10 cellular contexts compared by ENCODE assay signal in the genomic region with DNA sequence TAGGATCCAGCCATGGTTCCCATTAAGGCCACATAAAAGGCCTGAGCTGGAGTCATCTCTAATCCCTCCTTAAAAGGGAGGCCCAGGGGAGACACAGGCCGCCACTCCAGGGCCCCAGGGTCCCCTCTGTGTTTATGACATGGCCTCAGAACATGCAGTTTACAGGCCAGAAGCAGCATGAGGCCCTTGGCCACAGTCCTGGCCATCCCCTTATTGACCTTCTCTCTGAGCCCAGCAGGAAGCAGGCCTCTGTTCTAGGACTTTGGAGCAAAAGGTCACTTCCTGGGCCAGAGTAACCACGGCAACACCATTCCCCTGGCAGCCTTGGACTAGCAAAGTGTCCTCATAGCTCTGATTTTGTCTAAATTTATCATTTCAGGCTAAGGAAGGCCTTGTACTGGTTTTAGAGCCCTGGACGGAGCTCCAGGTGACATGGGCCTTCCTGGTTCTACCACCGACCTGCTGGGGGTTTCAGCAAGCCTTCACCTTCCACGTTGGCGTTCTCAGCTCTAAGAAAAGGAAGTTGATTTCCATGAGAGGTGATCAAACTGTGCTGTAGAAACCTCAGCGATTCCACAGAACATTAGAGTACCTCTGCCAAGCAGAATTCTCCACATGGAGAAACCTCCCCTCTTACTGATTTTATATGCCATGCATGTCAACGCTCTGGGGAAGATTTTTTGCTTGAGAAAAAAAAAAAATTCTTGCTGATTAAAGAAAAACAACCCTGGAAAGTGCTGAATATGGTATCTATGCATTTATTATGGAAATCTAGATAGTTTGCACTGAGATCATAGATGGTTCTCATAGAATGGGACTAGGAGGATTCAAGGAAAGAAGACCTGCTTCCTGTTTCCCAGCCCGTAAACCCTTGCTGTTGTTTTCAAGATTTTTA. TPM values are rescaled to one million over a fixed set of nuclear protein-coding genes. Genes with fewer than 3 reads are reported as not detected.
A peak's percentile ranks its signal among the peaks of the same experiment; 100 is the strongest.
DNase-seq lines count a peak whose midpoint lies in the region; ATAC-seq and TF ChIP-seq lines count a peak whose summit lies in the region.
"Had no signal": no experiment of that assay in that cellular context is flagged by ENCODE, and none has a peak within 500 bp of the region (broad histone marks: within the 10 kb centered on the region; RNA-seq: fewer than 3 reads in every experiment).

No MANE protein-coding gene starts in this region.

- no peak for ATAC-seq in activated naive CD4-positive, alpha-beta T cell treated with anti-CD3 and anti-CD28 coated beads, Interleukin-2, amount 50 U/mL, for 72 hours
- peak; percentile 90 for ATAC-seq in aorta (ENCODE audit: low FRiP score)

- peak overlapping the region in 1 of 2 donors; percentile 90 for H3K27ac ChIP-seq in aorta (ENCODE audit: low read depth in 1 of 2, low read length in 2 of 2)

- TF ChIP-seq CTCF in nephron progenitor cell (IDR thresholded peaks at IDR 0.05) = no peak

- H3K36me3 Mint-ChIP-seq in activated naive CD4-positive, alpha-beta T cell treated with anti-CD3 and anti-CD28 coated beads, Interleukin-2, amount 50 U/mL, for 72 hours = no peaks in the 10 kb centered on the region
- H3K36me3 Mint-ChIP-seq in nephron progenitor cell (ENCODE audit: low read depth) = no peaks in the 10 kb centered on the region

- H3K9me3 Mint-ChIP-seq in activated naive CD4-positive, alpha-beta T cell treated with anti-CD3 and anti-CD28 coated beads, Interleukin-2, amount 50 U/mL, for 72 hours = no peaks in the 10 kb centered on the region
- no peaks in the 10 kb centered on the region for H3K9me3 Mint-ChIP-seq in nephron progenitor cell

- intact Hi-C loops in aorta (cut with DNase I) = no loop called here

- peaks cover 96% of the 10 kb centered on the region for H3K4me1 Mint-ChIP-seq in nephron progenitor cell

- peak overlapping the region; percentile 65 to 74 for H3K27ac Mint-ChIP-seq in activated naive CD4-positive, alpha-beta T cell treated with anti-CD3 and anti-CD28 coated beads, Interleukin-2, amount 50 U/mL, for 72 hours
- peak overlapping the region; percentile 97 for H3K27ac Mint-ChIP-seq in nephron progenitor cell

- peak in 1 of 2 donors; percentile 43 for DNase-seq in activated naive CD4-positive, alpha-beta T cell treated with anti-CD3 and anti-CD28 coated beads, Interleukin-2, amount 50 U/mL, for 72 hours (ENCODE audit: low spot score in 2 of 2)
- no peak for DNase-seq in activated naive CD4-positive, alpha-beta T cell treated with anti-CD3 and anti-CD28 coated beads, Interleukin-2, amount 50 U/mL, for 16 hours
- peak; percentile 90 for DNase-seq in fibroblast of gingiva (ENCODE audit: low read depth)
- peak; percentile 41 for DNase-seq in nephron progenitor cell
- DNase-seq in aorta = peak; percentile 84 to 88
- no peak for DNase-seq in SK-N-DZ (ENCODE audit: low spot score)
- DNase-seq in NCI-H345 treated with DMSO at 0.1 percent for 48 hours (lab: John Stamatoyannopoulos, UW; ENCODE audit: unreplicated experiment) = no peak
- DNase-seq in HT-29 (ENCODE audit: low spot score) = no peak
- DNase-seq: CD4-positive, CD25-positive, alpha-beta regulatory T cell; SHP77 had no signal

- H3K36me3 ChIP-seq in aorta (ENCODE audit: control insufficient read depth in 1 of 2, insufficient read depth in 2 of 2, low read length in 1 of 2) = no peaks in the 10 kb centered on the region

- no peaks in the 10 kb centered on the region for H3K27me3 Mint-ChIP-seq in nephron progenitor cell (ENCODE audit: low read depth, poor library complexity)
- H3K27me3 Mint-ChIP-seq: CD4-positive, CD25-positive, alpha-beta regulatory T cell had no signal

- H3K27me3 ChIP-seq in aorta (ENCODE audit: control insufficient read depth in 1 of 2, insufficient read depth in 2 of 2, low read length in 1 of 2) = no peaks in the 10 kb centered on the region

- H3K9me3 ChIP-seq in aorta (ENCODE audit: control insufficient read depth, low read length) = no peaks in the 10 kb centered on the region

- peak overlapping the region; percentile 63 for H3K4me3 Mint-ChIP-seq in nephron progenitor cell
- H3K4me3 Mint-ChIP-seq: CD4-positive, CD25-positive, alpha-beta regulatory T cell had no signal

- H3K4me1 ChIP-seq in aorta (ENCODE audit: control insufficient read depth in 1 of 2, insufficient read depth in 2 of 2, low read length in 2 of 2) = peaks cover 0 to 7% of the 10 kb centered on the region in 2 donors

- H3K4me3 ChIP-seq in aorta (ENCODE audit: low read length in 2 of 2) = no peak overlapping the region

- 46 to 57% methylated on average over 9 of the region's 9 CpGs for WGBS in aorta, 2 donors

RNA-seq across cellular contexts. Expression of gene HS1BP3, which starts 53.7 kb away (rescaled TPM):
- total RNA-seq in activated naive CD4-positive, alpha-beta T cell treated with anti-CD3 and anti-CD28 coated beads, Interleukin-2, amount 50 U/mL, for 72 hours = 1 to 10 TPM; 6.1 to 7.9 TPM
- total RNA-seq in aorta = 10 to 100 TPM; 34.8 to 42.3 TPM
- polyA plus RNA-seq in aorta = 10 to 100 TPM; 27.5 to 33.6 TPM
- 10.6 and 18.1 TPM in 2 replicates for polyA plus RNA-seq in SK-N-DZ (2014; cell fraction: cytosol; rRNA removed)
- polyA plus RNA-seq in SK-N-DZ (2014; cell fraction: nucleus; rRNA removed) = 12.7 and 17.9 TPM in 2 replicates
- 22.6 and 23.0 TPM in 2 replicates for total RNA-seq in HT-29 (2014; rRNA removed; shearing (Covaris generic))

Comparison
In these comparisons a context has a peak if more than half of its experiments do, and no peak if none do; other contexts are left out.
1. DNase-seq: peak in fibroblast of gingiva (single experiment), nephron progenitor cell (single experiment) and aorta (2 of 2); none in activated naive CD4-positive, alpha-beta T cell treated with anti-CD3 and anti-CD28 coated beads, Interleukin-2, amount 50 U/mL, for 16 hours (single experiment), SK-N-DZ (single experiment), NCI-H345 treated with DMSO at 0.1 percent for 48 hours (single experiment) and HT-29 (single experiment).